Comparison of ENCODE assay signal across 10 cellular contexts in genomic region chr6:28794175-28795002, GRCh38.
DNase-seq lines count a peak whose midpoint lies in the region; ATAC-seq and TF ChIP-seq lines count a peak whose summit lies in the region.
"Had no signal": no experiment of that assay in that cellular context is flagged by ENCODE, and none has a peak within 500 bp of the region (broad histone marks: within the 10 kb centered on the region; RNA-seq: fewer than 3 reads in every experiment).

No MANE protein-coding gene starts in this region.

- DNase-seq in activated naive CD4-positive, alpha-beta T cell treated with anti-CD3 and anti-CD28 coated beads for 36 hours: peak; percentile 26
- DNase-seq in activated naive CD4-positive, alpha-beta T cell treated with anti-CD3 and anti-CD28 coated beads, Interleukin-2, amount 50 U/mL, for 16 hours: no peak
- DNase-seq in PC-3: peak; percentile 52
- peak; percentile 60 for DNase-seq in dermis blood vessel endothelial cell
- no peak for DNase-seq in skeletal muscle cell (ENCODE audit: low read depth)
- DNase-seq in suprapubic skin (ENCODE audit: low spot score in 2 of 2): no peak
- DNase-seq in cerebellum (ENCODE audit: low spot score): no peak
- DNase-seq in middle frontal gyrus (ENCODE audit: extremely low spot score, low spot score): no peak
- DNase-seq: DND-41 had no signal

- H4K20me1 ChIP-seq in PC-3 (ENCODE audit: low read length): no peaks in the 10 kb centered on the region

- peak overlapping the region; percentile 39 for H3K4me3 Mint-ChIP-seq in activated naive CD4-positive, alpha-beta T cell treated with anti-CD3 and anti-CD28 coated beads for 36 hours

- WGBS in suprapubic skin: 6% methylated on average over 35 of the region's 35 CpGs

- TF ChIP-seq CTCF in PC-3 (conservative IDR thresholded peaks at IDR 0.05; ENCODE audit: low read depth, low read length) (no peak), suprapubic skin (IDR thresholded peaks at IDR 0.05) (no peak)

- H3K4me2 ChIP-seq in PC-3 (ENCODE audit: low read length): peak overlapping the region; percentile 87

- no peaks in the 10 kb centered on the region for H3F3A ChIP-seq in PC-3 (ENCODE audit: low read length, unreplicated experiment)

- H3K79me2 ChIP-seq in PC-3 (ENCODE audit: low read length): no peaks in the 10 kb centered on the region

- CTCF ChIA-PET in activated naive CD4-positive, alpha-beta T cell treated with anti-CD3 and anti-CD28 coated beads for 36 hours (lab: Charles Lee): interaction anchor here (0.9 kb wide), 1 partner anchor 43 kb away, joined by 4 read pairs; no protein-coding TSS in a partner anchor
- CTCF ChIA-PET in PC-3 (lab: Charles Lee): interaction anchor here (0.6 kb wide), 1 partner anchor 1892 kb away, joined by 7 read pairs; no protein-coding TSS in a partner anchor

- no peak for TF ChIP-seq EP300 in suprapubic skin (IDR thresholded peaks at IDR 0.05)

- no peak for TF ChIP-seq POLR2A in suprapubic skin (IDR thresholded peaks at IDR 0.05)

- peak overlapping the region; percentile 92 for H2AFZ ChIP-seq in PC-3 (ENCODE audit: low read length)

- peaks cover 3% of the 10 kb centered on the region for H3K9me3 Mint-ChIP-seq in activated naive CD4-positive, alpha-beta T cell treated with anti-CD3 and anti-CD28 coated beads for 36 hours

- no peak overlapping the region for H3K27ac ChIP-seq in PC-3 (ENCODE audit: low read length)
- no peak overlapping the region for H3K27ac ChIP-seq in suprapubic skin
- H3K27ac ChIP-seq: ascending aorta had no signal

- H3K27me3 ChIP-seq in PC-3 (ENCODE audit: low read length) (no peaks in the 10 kb centered on the region), suprapubic skin (peaks cover 87% of the 10 kb centered on the region)
- H3K27me3 ChIP-seq: ascending aorta had no signal

- peaks cover 83% of the 10 kb centered on the region for H3K27me3 Mint-ChIP-seq in activated naive CD4-positive, alpha-beta T cell treated with anti-CD3 and anti-CD28 coated beads for 36 hours (ENCODE audit: low read depth)

- H3K4me3 ChIP-seq in PC-3 (ENCODE audit: low read length): peak overlapping the region; percentile 68
- peak overlapping the region; percentile 42 for H3K4me3 ChIP-seq in skeletal muscle cell (ENCODE audit: low read depth, low read length)
- no peak overlapping the region for H3K4me3 ChIP-seq in suprapubic skin
- H3K4me3 ChIP-seq: ascending aorta had no signal

- no peak overlapping the region for H3K27ac Mint-ChIP-seq in activated naive CD4-positive, alpha-beta T cell treated with anti-CD3 and anti-CD28 coated beads for 36 hours

- H3K4me1 ChIP-seq in PC-3 (ENCODE audit: insufficient read depth, low read length) (peaks cover 5% of the 10 kb centered on the region; the same call in 1 of the 2 replicates), suprapubic skin (peaks cover 12% of the 10 kb centered on the region)
- H3K4me1 ChIP-seq: ascending aorta had no signal

- ATAC-seq in PC-3: peak; percentile 67

- no TSS peak for BruUV-seq in PC-3 (replicated peaks; lab: Mats Ljungman, UMichigan)

- intact Hi-C loops in activated naive CD4-positive, alpha-beta T cell treated with anti-CD3 and anti-CD28 coated beads for 36 hours (cut with micrococcal nuclease): no loop called here
- intact Hi-C loops in PC-3 (cut with micrococcal nuclease): no loop called here

- POLR2A ChIA-PET in PC-3 (lab: Charles Lee; ENCODE audit: unreplicated experiment): interaction anchor here (0.7 kb wide), 1 partner anchor 1321 kb away, joined by 3 read pairs; no protein-coding TSS in a partner anchor

- peaks cover 5% of the 10 kb centered on the region for H3K36me3 Mint-ChIP-seq in activated naive CD4-positive, alpha-beta T cell treated with anti-CD3 and anti-CD28 coated beads for 36 hours (ENCODE audit: low read depth)

- peaks cover 16% of the 10 kb centered on the region for H3K4me1 Mint-ChIP-seq in activated naive CD4-positive, alpha-beta T cell treated with anti-CD3 and anti-CD28 coated beads for 36 hours (ENCODE audit: low read depth)

- H3K36me3 ChIP-seq in PC-3 (ENCODE audit: low read depth, low read length) (no peaks in the 10 kb centered on the region), suprapubic skin (no peaks in the 10 kb centered on the region)
- H3K36me3 ChIP-seq: ascending aorta had no signal

- no peaks in the 10 kb centered on the region for H3K9me2 ChIP-seq in PC-3 (replicated peaks; ENCODE audit: low read length)

- H3K9ac ChIP-seq in PC-3 (ENCODE audit: low read length): no peak overlapping the region

- H3K9me3 ChIP-seq in PC-3 (ENCODE audit: low read length): no peaks in the 10 kb centered on the region
- peaks cover 4% of the 10 kb centered on the region for H3K9me3 ChIP-seq in suprapubic skin

Comparison
In these comparisons a context has a peak if more than half of its experiments do, and no peak if none do; other contexts are left out.
1. DNase-seq: peak in activated naive CD4-positive, alpha-beta T cell treated with anti-CD3 and anti-CD28 coated beads for 36 hours (single experiment), PC-3 (single experiment) and dermis blood vessel endothelial cell (single experiment); none in activated naive CD4-positive, alpha-beta T cell treated with anti-CD3 and anti-CD28 coated beads, Interleukin-2, amount 50 U/mL, for 16 hours (single experiment), skeletal muscle cell (single experiment), suprapubic skin (0 of 2), cerebellum (single experiment) and middle frontal gyrus (single experiment).